ENCODE assay signal across 19 cellular contexts in the genomic region with DNA sequence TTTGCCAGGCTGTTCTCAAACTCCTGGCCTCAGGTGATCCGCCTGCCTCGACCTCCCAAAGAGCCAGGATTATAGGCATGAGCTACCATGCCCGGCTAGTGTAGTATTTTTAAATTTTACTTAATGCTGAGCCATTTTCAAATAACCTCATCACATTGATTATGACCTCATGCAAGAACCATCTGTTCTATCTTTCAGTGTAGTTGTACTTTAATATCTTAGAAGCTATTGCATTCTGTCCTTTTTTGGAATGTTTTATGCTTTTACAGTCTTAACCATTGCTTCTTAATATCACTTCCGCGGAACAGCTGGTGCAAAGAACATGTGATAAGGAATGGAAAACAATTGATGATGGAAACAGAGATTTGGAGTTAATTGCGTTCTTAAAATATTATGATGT. TPM values are rescaled to one million over a fixed set of nuclear protein-coding genes. Genes with fewer than 3 reads are reported as not detected.
A peak's percentile ranks its signal among the peaks of the same experiment; 100 is the strongest.
DNase-seq lines count a peak whose midpoint lies in the region; ATAC-seq and TF ChIP-seq lines count a peak whose summit lies in the region.
"Had no signal": no experiment of that assay in that cellular context is flagged by ENCODE, and none has a peak within 500 bp of the region (broad histone marks: within the 10 kb centered on the region; RNA-seq: fewer than 3 reads in every experiment).

No MANE protein-coding gene starts in this region.

- intact Hi-C loops in activated B cell treated with CpG ODN at 0.5 μM for 24 hours (cut with micrococcal nuclease) (loop anchor here (1.0 kb wide), 1 partner anchor 9 kb away; no protein-coding TSS in a partner anchor), head of caudate nucleus (cut with DNase I) (no loop called here), adrenal gland (cut with DNase I) (no loop called here)

- H3K36me3 ChIP-seq in BLaER1 treated with 17β-estradiol and CSF1 and Interleukin-3, amounts not matched to agents 10 nM and 100 nM: peaks cover 0 to 35% (median 19%) of the 10 kb centered on the region in 11 experiments; a peak in 17 of 22 replicates
- H3K36me3 ChIP-seq in HEK293 (ENCODE audit: control insufficient read depth in 2 of 2, insufficient read depth in 1 of 2, low read length in 2 of 2) (peaks cover 0 to 15% of the 10 kb centered on the region in 2 experiments; a peak in 2 of 3 replicates), liver (ENCODE audit: control insufficient read depth in 4 of 4, insufficient read depth in 3 of 4, low read depth in 1 of 4, low read length in 3 of 4) (no peaks in the 10 kb centered on the region), HAP-1 (replicated peaks) (0 out of 2 replicates have a peak, but pooled peaks cover 3% of the 10 kb centered on the region), adrenal gland (replicated peaks in 1 of 2) (no peaks in the 10 kb centered on the region)
- H3K36me3 ChIP-seq: thyroid gland had no signal

- CTCF ChIA-PET in HEK293 (lab: Yijun Ruan, JAX): interaction anchor here (1.5 kb wide), 1 partner anchor 10 kb away, joined by 4 read pairs; no protein-coding TSS in a partner anchor
- CTCF ChIA-PET in activated B cell treated with CpG ODN at 0.5 μM for 24 hours (lab: Charles Lee): interaction anchor here (2.0 kb wide), 1 partner anchor 74 kb away, joined by 10 read pairs; no protein-coding TSS in a partner anchor

- peak overlapping the region; percentile 41 for H3K4me3 Mint-ChIP-seq in activated B cell treated with CpG ODN at 0.5 μM for 24 hours

- peaks cover 43% of the 10 kb centered on the region for H3K36me3 Mint-ChIP-seq in activated B cell treated with CpG ODN at 0.5 μM for 24 hours (ENCODE audit: low read depth)

- in situ Hi-C loops in HAP-1 (cut with MboI; ENCODE audit: low sequenced_read_pairs): no loop called here

- no peak for TF ChIP-seq POLR2A in adrenal gland (IDR thresholded peaks at IDR 0.05)

- no peaks in the 10 kb centered on the region for H3K27me3 ChIP-seq in BLaER1 treated with 17β-estradiol and CSF1 and Interleukin-3, amounts not matched to agents 10 nM and 100 nM
- H3K27me3 ChIP-seq in liver (ENCODE audit: control insufficient read depth in 4 of 4, insufficient read depth in 4 of 4, low read length in 3 of 4) (no peaks in the 10 kb centered on the region), HAP-1 (ENCODE audit: low read depth) (no peaks in the 10 kb centered on the region), adrenal gland (no peaks in the 10 kb centered on the region)
- H3K27me3 ChIP-seq: thyroid gland had no signal

- ATAC-seq in activated B cell treated with CpG ODN at 0.5 μM for 24 hours (ENCODE audit: low read depth): no peak

- TF ChIP-seq CTCF in HEK293 (tag by site-specific recombination; IDR thresholded peaks at IDR 0.05) (no peak), activated B cell treated with CpG ODN at 0.5 μM for 24 hours (IDR thresholded peaks at IDR 0.05) (no peak), liver (IDR thresholded peaks at IDR 0.05; ENCODE audit: low read depth, low read length, missing input control) (no peak), adrenal gland (IDR thresholded peaks at IDR 0.05) (no peak)

- POLR2A ChIA-PET in HEK293 (lab: Yijun Ruan, JAX): no interaction called here
- POLR2A ChIA-PET in activated B cell treated with CpG ODN at 0.5 μM for 24 hours (lab: Charles Lee): interaction anchor here (1.2 to 5.0 kb wide), 2 partner anchors 30 to 46 kb away, joined by 3 to 118 read pairs; no protein-coding TSS in a partner anchor

- no peak for TF ChIP-seq RAD21 in liver (IDR thresholded peaks at IDR 0.05)

- no peaks in the 10 kb centered on the region for H3K27me3 Mint-ChIP-seq in activated B cell treated with CpG ODN at 0.5 μM for 24 hours
- H3K27me3 Mint-ChIP-seq: naive B cell had no signal

- peaks cover 0 to 7% (median 0%) of the 10 kb centered on the region in 11 experiments; a peak in 2 of 22 replicates for H4K20me1 ChIP-seq in BLaER1 treated with 17β-estradiol and CSF1 and Interleukin-3, amounts not matched to agents 10 nM and 100 nM

- DNase-seq in activated B cell treated with CpG ODN at 0.5 μM for 24 hours (no peak), HAP-1 (ENCODE audit: low spot score in 2 of 2) (no peak), head of caudate nucleus (no peak), NCI-H1930 (lab: John Stamatoyannopoulos, UW) (no peak), adrenal gland (no peak)
- DNase-seq: activated naive CD4-positive, alpha-beta T cell; caudate nucleus; kidney; naive B cell; thyroid gland had no signal

- no peak overlapping the region for H3K27ac Mint-ChIP-seq in activated B cell treated with CpG ODN at 0.5 μM for 24 hours
- H3K27ac Mint-ChIP-seq: naive B cell had no signal

- peak overlapping the region in 10 of 11 experiments; percentile 50 to 99 (median 94); a peak in 19 of 22 replicates for H3K9ac ChIP-seq in BLaER1 treated with 17β-estradiol and CSF1 and Interleukin-3, amounts not matched to agents 10 nM and 100 nM
- H3K9ac ChIP-seq in liver (ENCODE audit: low read depth in 1 of 2, low read length in 2 of 2): peak overlapping the region in 1 of 2 donors; percentile 16

- H3K4me1 ChIP-seq in BLaER1 treated with 17β-estradiol and CSF1 and Interleukin-3, amounts not matched to agents 10 nM and 100 nM: peaks cover 47 to 76% (median 63%) of the 10 kb centered on the region in 10 experiments
- H3K4me1 ChIP-seq in HEK293 (ENCODE audit: control insufficient read depth, insufficient read depth, low read length) (peaks cover 16% of the 10 kb centered on the region; the same call in 1 of the 2 replicates), liver (ENCODE audit: control insufficient read depth in 4 of 4, insufficient read depth in 4 of 4, low read length in 3 of 4) (peaks cover 5 to 67% (median 57%) of the 10 kb centered on the region in 4 donors), HAP-1 (peaks cover 47% of the 10 kb centered on the region), adrenal gland (replicated peaks in 1 of 2) (peaks cover 8 to 19% of the 10 kb centered on the region in 2 donors)

- 68% methylated on average over 6 of the region's 6 CpGs for WGBS in liver
- WGBS in adrenal gland, 4 donors: 84 to 92% (median 89%) methylated on average over 6 of the region's 6 CpGs

- H3K27ac ChIP-seq in BLaER1 treated with 17β-estradiol and CSF1 and Interleukin-3, amounts not matched to agents 10 nM and 100 nM: peak overlapping the region in 10 of 11 experiments; percentile 89 to 99 (median 98); a peak in 18 of 22 replicates
- H3K27ac ChIP-seq in HEK293 (ENCODE audit: extremely low read depth, low read depth, low read length): no peak overlapping the region
- peak overlapping the region; percentile 25 to 56 for H3K27ac ChIP-seq in liver (ENCODE audit: low read depth in 1 of 2, low read length in 2 of 2)
- H3K27ac ChIP-seq in adrenal gland: no peak overlapping the region
- H3K27ac ChIP-seq: thyroid gland had no signal

- peak overlapping the region in 8 of 10 experiments; percentile 85 to 99 (median 92); a peak in 12 of 20 replicates for H3K4me3 ChIP-seq in BLaER1 treated with 17β-estradiol and CSF1 and Interleukin-3, amounts not matched to agents 10 nM and 100 nM
- no peak overlapping the region for H3K4me3 ChIP-seq in HEK293 (ENCODE audit: low read depth, low read length)
- H3K4me3 ChIP-seq in liver (ENCODE audit: low read depth in 1 of 3, low read length in 3 of 3): no peak overlapping the region
- H3K4me3 ChIP-seq in HAP-1: no peak overlapping the region
- H3K4me3 ChIP-seq in adrenal gland: no peak overlapping the region
- H3K4me3 ChIP-seq: thyroid gland had no signal

- H3K4me1 Mint-ChIP-seq in activated B cell treated with CpG ODN at 0.5 μM for 24 hours: peaks cover 49% of the 10 kb centered on the region

- H3K4me2 ChIP-seq in BLaER1 treated with 17β-estradiol and CSF1 and Interleukin-3, amounts not matched to agents 10 nM and 100 nM: peak overlapping the region; percentile 60 to 93 (median 87); a peak in 21 of 22 replicates

- no peaks in the 10 kb centered on the region for H3K9me3 Mint-ChIP-seq in activated B cell treated with CpG ODN at 0.5 μM for 24 hours
- H3K9me3 Mint-ChIP-seq: naive B cell had no signal

- H3K9me3 ChIP-seq in BLaER1 treated with 17β-estradiol and CSF1 and Interleukin-3, amounts not matched to agents 10 nM and 100 nM (replicated peaks in 1 of 11): no peaks in the 10 kb centered on the region
- H3K9me3 ChIP-seq in HEK293 (ENCODE audit: control insufficient read depth, insufficient read depth, low read depth, low read length): no peaks in the 10 kb centered on the region
- no peaks in the 10 kb centered on the region for H3K9me3 ChIP-seq in liver (ENCODE audit: control insufficient read depth in 4 of 4, low read length in 3 of 4)
- H3K9me3 ChIP-seq in HAP-1: no peaks in the 10 kb centered on the region
- H3K9me3 ChIP-seq in adrenal gland (replicated peaks in 1 of 3): no peaks in the 10 kb centered on the region
- H3K9me3 ChIP-seq: thyroid gland had no signal

TF ChIP-seq in liver, 16 proteins besides CTCF, POLR2A, EP300 and RAD21:
- no peak for TF ChIP-seq FOXA1 (IDR thresholded peaks at IDR 0.05)
- TF ChIP-seq TAF1 (conservative IDR thresholded peaks at IDR 0.05): no peak
- no peak for TF ChIP-seq HNF4A (conservative IDR thresholded peaks at IDR 0.05)

RNA-seq across cellular contexts. Expression of a gene that starts 2.7 kb away (rescaled TPM):
- total RNA-seq in activated B cell treated with CpG ODN at 0.5 μM for 24 hours (141 and 163 TPM in 2 replicates), liver (10 to 100 TPM in 1 of 2 donors, 1 to 10 TPM in 1; 9.6 to 12.7 TPM), adrenal gland (10 to 100 TPM in 2 of 8 donors, 1 to 10 TPM in 6; 1.5 to 20.1 (median 4.2) TPM)
- polyA plus RNA-seq in liver (1 to 10 TPM; 1.2 to 6.0 TPM), adrenal gland (1 to 10 TPM; 2.9 to 5.4 (median 5.3) TPM)

RNA-seq across cellular contexts. Expression of a gene that starts 3.0 kb away (rescaled TPM):
- total RNA-seq in activated B cell treated with CpG ODN at 0.5 μM for 24 hours: 121 and 127 TPM in 2 replicates
- total RNA-seq in liver: 10 to 100 TPM; 15.7 to 22.3 TPM
- polyA plus RNA-seq in liver: 1 to 10 TPM; 2.6 to 6.3 TPM
- 1 to 10 TPM; 4.2 to 9.4 (median 7.3) TPM for total RNA-seq in adrenal gland
- 1 to 10 TPM; 4.8 to 10.0 (median 6.8) TPM for polyA plus RNA-seq in adrenal gland

RNA-seq across cellular contexts. Expression of a gene that starts 59.6 kb away (rescaled TPM):
- total RNA-seq in activated B cell treated with CpG ODN at 0.5 μM for 24 hours (0.42 TPM in 1 of 2 replicates, not detected in the other), liver (not detected), adrenal gland (not detected)
- polyA plus RNA-seq in liver (not detected), adrenal gland (not detected)
- total RNA-seq: Daoy, glomerular endothelial cell, HT-29, kidney, pulmonary artery endothelial cell, SK-MEL-5, thyroid gland had no signal
- polyA plus RNA-seq: BJ had no signal

Comparison
In these comparisons a context has a peak if more than half of its experiments do, and no peak if none do; other contexts are left out.
1. H3K27ac ChIP-seq: peak in BLaER1 treated with 17β-estradiol and CSF1 and Interleukin-3, amounts not matched to agents 10 nM and 100 nM (10 of 11) and liver (2 of 2); none in HEK293 (single experiment) and adrenal gland (0 of 5).
2. H3K4me3 ChIP-seq: peak in BLaER1 treated with 17β-estradiol and CSF1 and Interleukin-3, amounts not matched to agents 10 nM and 100 nM (8 of 10); none in HEK293 (single experiment), liver (0 of 3), HAP-1 (single experiment) and adrenal gland (0 of 4).